In genomic region chr6:27809939-27810767, GRCh38 we compare ENCODE assay signal across 1 cellular context.
TF ChIP-seq lines count a peak whose summit lies in the region.

No MANE protein-coding gene starts in this region.

TF ChIP-seq in HepG2, 621 proteins besides CTCF, POLR2A, EP300 and RAD21 (continued from another document and continues in another):
- TF ChIP-seq ZNF318 (CRISPR knock-in tag; IDR thresholded peaks at IDR 0.05) (peak; percentile 92; the same call in 1 of the 2 replicates), JUND (CRISPR knock-in tag; IDR thresholded peaks at IDR 0.05) (peak; percentile 76), ZNF496 (CRISPR knock-in tag; IDR thresholded peaks at IDR 0.05; ENCODE audit: insufficient replicate concordance) (no peak), TARDBP (CRISPR knock-in tag; IDR thresholded peaks at IDR 0.05) (peak; percentile 93), SNAI1 (CRISPR knock-in tag; IDR thresholded peaks at IDR 0.05; ENCODE audit: borderline replicate concordance) (no peak), RBFOX2 (IDR thresholded peaks at IDR 0.05; ENCODE audit: low read depth, low read length) (peak; percentile 100), ZNF569 (CRISPR knock-in tag; IDR thresholded peaks at IDR 0.05; ENCODE audit: borderline replicate concordance) (no peak; the same call in 1 of the 2 replicates), ATF5 (CRISPR knock-in tag; IDR thresholded peaks at IDR 0.05; ENCODE audit: low read depth) (0 out of 2 replicates have a peak, but pooled peaks have one; percentile 26), CEBPG (CRISPR knock-in tag; IDR thresholded peaks at IDR 0.05) (no peak), CEBPZ (IDR thresholded peaks at IDR 0.05; ENCODE audit: low read length) (no peak), MYNN (CRISPR knock-in tag; IDR thresholded peaks at IDR 0.05; ENCODE audit: low read depth) (no peak; the same call in 1 of the 2 replicates), DNMT3B (CRISPR knock-in tag; conservative IDR thresholded peaks at IDR 0.05) (peak; percentile 94; the same call in 1 of the 2 replicates), ZMYM4 (CRISPR knock-in tag; IDR thresholded peaks at IDR 0.05) (peak; percentile 96), NRL (CRISPR knock-in tag; IDR thresholded peaks at IDR 0.05; ENCODE audit: borderline replicate concordance) (peak; percentile 100), NFKBIZ (CRISPR knock-in tag; IDR thresholded peaks at IDR 0.05) (peak; percentile 84), XBP1 (CRISPR knock-in tag; IDR thresholded peaks at IDR 0.05) (no peak), KDM5B (CRISPR knock-in tag; IDR thresholded peaks at IDR 0.05; ENCODE audit: borderline replicate concordance) (peak; percentile 95), ZNF770 (CRISPR knock-in tag; IDR thresholded peaks at IDR 0.05) (peak; percentile 55; the same call in 1 of the 2 replicates), EZH2 (conservative IDR thresholded peaks at IDR 0.05; ENCODE audit: low read depth, low read length) (no peak)
- TF ChIP-seq, protein P1, sequence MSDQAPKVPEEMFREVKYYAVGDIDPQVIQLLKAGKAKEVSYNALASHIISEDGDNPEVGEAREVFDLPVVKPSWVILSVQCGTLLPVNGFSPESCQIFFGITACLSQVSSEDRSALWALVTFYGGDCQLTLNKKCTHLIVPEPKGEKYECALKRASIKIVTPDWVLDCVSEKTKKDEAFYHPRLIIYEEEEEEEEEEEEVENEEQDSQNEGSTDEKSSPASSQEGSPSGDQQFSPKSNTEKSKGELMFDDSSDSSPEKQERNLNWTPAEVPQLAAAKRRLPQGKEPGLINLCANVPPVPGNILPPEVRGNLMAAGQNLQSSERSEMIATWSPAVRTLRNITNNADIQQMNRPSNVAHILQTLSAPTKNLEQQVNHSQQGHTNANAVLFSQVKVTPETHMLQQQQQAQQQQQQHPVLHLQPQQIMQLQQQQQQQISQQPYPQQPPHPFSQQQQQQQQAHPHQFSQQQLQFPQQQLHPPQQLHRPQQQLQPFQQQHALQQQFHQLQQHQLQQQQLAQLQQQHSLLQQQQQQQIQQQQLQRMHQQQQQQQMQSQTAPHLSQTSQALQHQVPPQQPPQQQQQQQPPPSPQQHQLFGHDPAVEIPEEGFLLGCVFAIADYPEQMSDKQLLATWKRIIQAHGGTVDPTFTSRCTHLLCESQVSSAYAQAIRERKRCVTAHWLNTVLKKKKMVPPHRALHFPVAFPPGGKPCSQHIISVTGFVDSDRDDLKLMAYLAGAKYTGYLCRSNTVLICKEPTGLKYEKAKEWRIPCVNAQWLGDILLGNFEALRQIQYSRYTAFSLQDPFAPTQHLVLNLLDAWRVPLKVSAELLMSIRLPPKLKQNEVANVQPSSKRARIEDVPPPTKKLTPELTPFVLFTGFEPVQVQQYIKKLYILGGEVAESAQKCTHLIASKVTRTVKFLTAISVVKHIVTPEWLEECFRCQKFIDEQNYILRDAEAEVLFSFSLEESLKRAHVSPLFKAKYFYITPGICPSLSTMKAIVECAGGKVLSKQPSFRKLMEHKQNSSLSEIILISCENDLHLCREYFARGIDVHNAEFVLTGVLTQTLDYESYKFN (CRISPR knock-in tag; conservative IDR thresholded peaks at IDR 0.05) = peak; percentile 47
- TF ChIP-seq, protein P2, sequence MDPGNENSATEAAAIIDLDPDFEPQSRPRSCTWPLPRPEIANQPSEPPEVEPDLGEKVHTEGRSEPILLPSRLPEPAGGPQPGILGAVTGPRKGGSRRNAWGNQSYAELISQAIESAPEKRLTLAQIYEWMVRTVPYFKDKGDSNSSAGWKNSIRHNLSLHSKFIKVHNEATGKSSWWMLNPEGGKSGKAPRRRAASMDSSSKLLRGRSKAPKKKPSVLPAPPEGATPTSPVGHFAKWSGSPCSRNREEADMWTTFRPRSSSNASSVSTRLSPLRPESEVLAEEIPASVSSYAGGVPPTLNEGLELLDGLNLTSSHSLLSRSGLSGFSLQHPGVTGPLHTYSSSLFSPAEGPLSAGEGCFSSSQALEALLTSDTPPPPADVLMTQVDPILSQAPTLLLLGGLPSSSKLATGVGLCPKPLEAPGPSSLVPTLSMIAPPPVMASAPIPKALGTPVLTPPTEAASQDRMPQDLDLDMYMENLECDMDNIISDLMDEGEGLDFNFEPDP (CRISPR knock-in tag; conservative IDR thresholded peaks at IDR 0.05) = peak; percentile 87; the same call in 1 of the 2 replicates
- TF ChIP-seq, protein P3, sequence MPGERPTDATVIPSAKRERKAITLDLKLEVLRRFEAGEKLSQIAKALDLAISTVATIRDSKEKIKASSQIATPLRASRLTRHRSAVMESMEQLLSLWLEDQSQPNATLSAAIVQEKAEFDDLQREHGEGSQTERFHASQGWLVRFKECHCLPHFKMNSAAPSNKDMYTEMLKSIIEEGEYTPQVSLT (CRISPR knock-in tag; IDR thresholded peaks at IDR 0.05; ENCODE audit: borderline replicate concordance, low read depth) = no peak
- TF ChIP-seq, protein P4, sequence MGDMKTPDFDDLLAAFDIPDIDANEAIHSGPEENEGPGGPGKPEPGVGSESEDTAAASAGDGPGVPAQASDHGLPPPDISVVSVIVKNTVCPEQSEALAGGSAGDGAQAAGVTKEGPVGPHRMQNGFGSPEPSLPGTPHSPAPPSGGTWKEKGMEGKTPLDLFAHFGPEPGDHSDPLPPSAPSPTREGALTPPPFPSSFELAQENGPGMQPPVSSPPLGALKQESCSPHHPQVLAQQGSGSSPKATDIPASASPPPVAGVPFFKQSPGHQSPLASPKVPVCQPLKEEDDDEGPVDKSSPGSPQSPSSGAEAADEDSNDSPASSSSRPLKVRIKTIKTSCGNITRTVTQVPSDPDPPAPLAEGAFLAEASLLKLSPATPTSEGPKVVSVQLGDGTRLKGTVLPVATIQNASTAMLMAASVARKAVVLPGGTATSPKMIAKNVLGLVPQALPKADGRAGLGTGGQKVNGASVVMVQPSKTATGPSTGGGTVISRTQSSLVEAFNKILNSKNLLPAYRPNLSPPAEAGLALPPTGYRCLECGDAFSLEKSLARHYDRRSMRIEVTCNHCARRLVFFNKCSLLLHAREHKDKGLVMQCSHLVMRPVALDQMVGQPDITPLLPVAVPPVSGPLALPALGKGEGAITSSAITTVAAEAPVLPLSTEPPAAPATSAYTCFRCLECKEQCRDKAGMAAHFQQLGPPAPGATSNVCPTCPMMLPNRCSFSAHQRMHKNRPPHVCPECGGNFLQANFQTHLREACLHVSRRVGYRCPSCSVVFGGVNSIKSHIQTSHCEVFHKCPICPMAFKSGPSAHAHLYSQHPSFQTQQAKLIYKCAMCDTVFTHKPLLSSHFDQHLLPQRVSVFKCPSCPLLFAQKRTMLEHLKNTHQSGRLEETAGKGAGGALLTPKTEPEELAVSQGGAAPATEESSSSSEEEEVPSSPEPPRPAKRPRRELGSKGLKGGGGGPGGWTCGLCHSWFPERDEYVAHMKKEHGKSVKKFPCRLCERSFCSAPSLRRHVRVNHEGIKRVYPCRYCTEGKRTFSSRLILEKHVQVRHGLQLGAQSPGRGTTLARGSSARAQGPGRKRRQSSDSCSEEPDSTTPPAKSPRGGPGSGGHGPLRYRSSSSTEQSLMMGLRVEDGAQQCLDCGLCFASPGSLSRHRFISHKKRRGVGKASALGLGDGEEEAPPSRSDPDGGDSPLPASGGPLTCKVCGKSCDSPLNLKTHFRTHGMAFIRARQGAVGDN (CRISPR knock-in tag; IDR thresholded peaks at IDR 0.05) = peak; percentile 96
